Comparison of ENCODE assay signal across 26 cellular contexts in genomic region chr1:99634971-99635624, GRCh38. TPM values are rescaled to one million over a fixed set of nuclear protein-coding genes. Genes with fewer than 3 reads are reported as not detected.
"Had no signal": no experiment of that assay in that cellular context is flagged by ENCODE, and none has a peak within 500 bp of the region (broad histone marks: within the 10 kb centered on the region; RNA-seq: fewer than 3 reads in every experiment).

No MANE protein-coding gene starts in this region.

- H3K4me1 Mint-ChIP-seq: activated CD4-positive, alpha-beta memory T cell treated with anti-CD3 and anti-CD28 coated beads, Interleukin-2, amount 10 ng/mL, durations not matched to agents 7 days and 5 days; activated CD4-positive, alpha-beta T cell treated with anti-CD3 and anti-CD28 coated beads, Interleukin-2, amount 10 ng/mL, durations not matched to agents 24 days and 14 days; activated naive CD8-positive, alpha-beta T cell treated with anti-CD3 and anti-CD28 coated beads, Interleukin-2, amount 50 U/mL, for 24 hours; immature natural killer cell had no signal

- H3K4me3 ChIP-seq: body of pancreas, lung, neural progenitor cell, spleen, thyroid gland, upper lobe of right lung had no signal

- H3K27ac Mint-ChIP-seq: activated CD4-positive, alpha-beta memory T cell treated with anti-CD3 and anti-CD28 coated beads, Interleukin-2, amount 10 ng/mL, durations not matched to agents 7 days and 5 days; activated CD4-positive, alpha-beta T cell treated with anti-CD3 and anti-CD28 coated beads, Interleukin-2, amount 10 ng/mL, durations not matched to agents 24 days and 14 days; activated naive CD8-positive, alpha-beta T cell treated with anti-CD3 and anti-CD28 coated beads, Interleukin-2, amount 50 U/mL, for 24 hours; activated T-helper 1 cell treated with anti-CD3 and anti-CD28 coated beads, Interleukin-12 subunit alpha, Interleukin-12 subunit beta, Interleukin-2, Interleukin-4 antibody, amounts not matched to agents 30 ng/mL and 10 ng/mL and 1 ng/mL, durations not matched to agents 14 hours and 24 hours and 36 hours; dendritic cell treated with granulocyte-macrophage colony-stimulating factor and Interleukin-4, amounts not matched to agents 40 ng/mL and 50 ng/mL, for 4 days; immature natural killer cell; naive thymus-derived CD4-positive, alpha-beta T cell; neural progenitor cell; progenitor cell of endocrine pancreas; T-helper 2 cell treated with Interferon-gamma antibody and Interleukin-4, amounts not matched to agents 5 μg/mL and 100 μg/mL, for 36 hours had no signal

- DNase-seq: activated CD4-positive, alpha-beta memory T cell treated with anti-CD3 and anti-CD28 coated beads, Interleukin-2, amount 10 ng/mL, durations not matched to agents 7 days and 5 days; activated CD4-positive, alpha-beta T cell treated with anti-CD3 and anti-CD28 coated beads, Interleukin-2, amount 10 ng/mL, durations not matched to agents 24 days and 14 days; activated gamma-delta T cell; activated naive CD4-positive, alpha-beta T cell treated with anti-CD3 and anti-CD28 coated beads, Interleukin-2, amount 50 U/mL, for 16 hours; activated naive CD8-positive, alpha-beta T cell treated with anti-CD3 and anti-CD28 coated beads, Interleukin-2, amount 50 U/mL, for 24 hours; activated T-cell treated with anti-CD3 and anti-CD28 coated beads for 4 hours; body of pancreas; effector CD4-positive, alpha-beta T cell; erythroblast; foreskin fibroblast; immature natural killer cell; naive thymus-derived CD4-positive, alpha-beta T cell; retina; spleen; stimulated activated CD4-positive, alpha-beta T cell treated with anti-CD3 and anti-CD28 coated beads, Interleukin-4, amount 100 ng/mL, for 24 hours; stimulated activated naive CD4-positive, alpha-beta T cell treated with Interleukin-2 at 50 U/mL for 16 hours; thyroid gland; upper lobe of right lung had no signal

- H3K27me3 Mint-ChIP-seq: activated CD4-positive, alpha-beta T cell treated with anti-CD3 and anti-CD28 coated beads, Interleukin-2, amount 10 ng/mL, durations not matched to agents 24 days and 14 days; dendritic cell treated with granulocyte-macrophage colony-stimulating factor and Interleukin-4, amounts not matched to agents 40 ng/mL and 50 ng/mL, for 4 days; progenitor cell of endocrine pancreas had no signal

- H3K9me3 Mint-ChIP-seq: activated CD4-positive, alpha-beta memory T cell treated with anti-CD3 and anti-CD28 coated beads, Interleukin-2, amount 10 ng/mL, durations not matched to agents 7 days and 5 days; activated CD4-positive, alpha-beta T cell treated with anti-CD3 and anti-CD28 coated beads, Interleukin-2, amount 10 ng/mL, durations not matched to agents 24 days and 14 days; activated naive CD8-positive, alpha-beta T cell treated with anti-CD3 and anti-CD28 coated beads, Interleukin-2, amount 50 U/mL, for 24 hours; activated T-helper 1 cell treated with anti-CD3 and anti-CD28 coated beads, Interleukin-12 subunit alpha, Interleukin-12 subunit beta, Interleukin-2, Interleukin-4 antibody, amounts not matched to agents 30 ng/mL and 10 ng/mL and 1 ng/mL, durations not matched to agents 14 hours and 24 hours and 36 hours; dendritic cell treated with granulocyte-macrophage colony-stimulating factor and Interleukin-4, amounts not matched to agents 40 ng/mL and 50 ng/mL, for 4 days; neural progenitor cell; T-helper 2 cell treated with Interferon-gamma antibody and Interleukin-4, amounts not matched to agents 5 μg/mL and 100 μg/mL, for 36 hours had no signal

- H3K4me3 Mint-ChIP-seq: activated CD4-positive, alpha-beta memory T cell treated with anti-CD3 and anti-CD28 coated beads, Interleukin-2, amount 10 ng/mL, durations not matched to agents 7 days and 5 days; activated CD4-positive, alpha-beta T cell treated with anti-CD3 and anti-CD28 coated beads, Interleukin-2, amount 10 ng/mL, durations not matched to agents 24 days and 14 days; activated naive CD8-positive, alpha-beta T cell treated with anti-CD3 and anti-CD28 coated beads, Interleukin-2, amount 50 U/mL, for 24 hours; activated T-helper 1 cell treated with anti-CD3 and anti-CD28 coated beads, Interleukin-12 subunit alpha, Interleukin-12 subunit beta, Interleukin-2, Interleukin-4 antibody, amounts not matched to agents 30 ng/mL and 10 ng/mL and 1 ng/mL, durations not matched to agents 14 hours and 24 hours and 36 hours; dendritic cell treated with granulocyte-macrophage colony-stimulating factor and Interleukin-4, amounts not matched to agents 40 ng/mL and 50 ng/mL, for 4 days; immature natural killer cell; naive thymus-derived CD4-positive, alpha-beta T cell; neural progenitor cell; T-helper 2 cell treated with Interferon-gamma antibody and Interleukin-4, amounts not matched to agents 5 μg/mL and 100 μg/mL, for 36 hours had no signal

- H3K36me3 ChIP-seq: neural progenitor cell, spleen, thyroid gland, upper lobe of right lung had no signal

- H3K27me3 ChIP-seq: body of pancreas, neural progenitor cell, spleen, thyroid gland, upper lobe of right lung had no signal

- ATAC-seq: activated CD4-positive, CD25-positive, alpha-beta regulatory T cell treated with anti-CD3 and anti-CD28 coated beads, Interleukin-2, amount 50 U/mL, for 24 hours; activated naive CD8-positive, alpha-beta T cell treated with anti-CD3 and anti-CD28 coated beads, Interleukin-2, amount 50 U/mL, for 24 hours; body of pancreas; left lobe of liver; naive thymus-derived CD4-positive, alpha-beta T cell; upper lobe of right lung had no signal

- H3K36me3 Mint-ChIP-seq: immature natural killer cell; naive thymus-derived CD4-positive, alpha-beta T cell; neural progenitor cell had no signal

RNA-seq across cellular contexts. Expression of gene PALMD, which starts 10.8 kb away (rescaled TPM):
- total RNA-seq: activated CD4-positive, alpha-beta memory T cell treated with anti-CD3 and anti-CD28 coated beads, Interleukin-2, amount 10 ng/mL, durations not matched to agents 7 days and 5 days; activated CD4-positive, alpha-beta T cell treated with anti-CD3 and anti-CD28 coated beads, Interleukin-2, amount 10 ng/mL, durations not matched to agents 24 days and 14 days; activated T-helper 1 cell treated with anti-CD3 and anti-CD28 coated beads, Interleukin-12 subunit alpha, Interleukin-12 subunit beta, Interleukin-2, Interleukin-4 antibody, amounts not matched to agents 30 ng/mL and 10 ng/mL and 1 ng/mL, durations not matched to agents 14 hours and 24 hours and 36 hours; naive thymus-derived CD4-positive, alpha-beta T cell had no signal
